Comparison of ENCODE assay signal across 1 cellular context in genomic region chr2:125471963-125472362, GRCh38.
TF ChIP-seq lines count a peak whose summit lies in the region.

No MANE protein-coding gene starts in this region.

TF ChIP-seq in SK-N-SH treated with all-trans-retinoic acid at 6 μM for 48 hours, 23 proteins besides CTCF, POLR2A, EP300 and RAD21 (continued from another document):
- TF ChIP-seq POU6F1 (CRISPR knock-in tag; IDR thresholded peaks at IDR 0.05; ENCODE audit: borderline replicate concordance, low read depth) (no peak), GLIS3 (CRISPR knock-in tag; IDR thresholded peaks at IDR 0.05) (no peak), ZNF565 (CRISPR knock-in tag; conservative IDR thresholded peaks at IDR 0.05; ENCODE audit: low read depth) (no peak), ZFP3 (CRISPR knock-in tag; IDR thresholded peaks at IDR 0.05) (no peak), ZNF8 (CRISPR knock-in tag; IDR thresholded peaks at IDR 0.05) (no peak)
